ENCODE assay signal across 1 cellular context in the genomic region with DNA sequence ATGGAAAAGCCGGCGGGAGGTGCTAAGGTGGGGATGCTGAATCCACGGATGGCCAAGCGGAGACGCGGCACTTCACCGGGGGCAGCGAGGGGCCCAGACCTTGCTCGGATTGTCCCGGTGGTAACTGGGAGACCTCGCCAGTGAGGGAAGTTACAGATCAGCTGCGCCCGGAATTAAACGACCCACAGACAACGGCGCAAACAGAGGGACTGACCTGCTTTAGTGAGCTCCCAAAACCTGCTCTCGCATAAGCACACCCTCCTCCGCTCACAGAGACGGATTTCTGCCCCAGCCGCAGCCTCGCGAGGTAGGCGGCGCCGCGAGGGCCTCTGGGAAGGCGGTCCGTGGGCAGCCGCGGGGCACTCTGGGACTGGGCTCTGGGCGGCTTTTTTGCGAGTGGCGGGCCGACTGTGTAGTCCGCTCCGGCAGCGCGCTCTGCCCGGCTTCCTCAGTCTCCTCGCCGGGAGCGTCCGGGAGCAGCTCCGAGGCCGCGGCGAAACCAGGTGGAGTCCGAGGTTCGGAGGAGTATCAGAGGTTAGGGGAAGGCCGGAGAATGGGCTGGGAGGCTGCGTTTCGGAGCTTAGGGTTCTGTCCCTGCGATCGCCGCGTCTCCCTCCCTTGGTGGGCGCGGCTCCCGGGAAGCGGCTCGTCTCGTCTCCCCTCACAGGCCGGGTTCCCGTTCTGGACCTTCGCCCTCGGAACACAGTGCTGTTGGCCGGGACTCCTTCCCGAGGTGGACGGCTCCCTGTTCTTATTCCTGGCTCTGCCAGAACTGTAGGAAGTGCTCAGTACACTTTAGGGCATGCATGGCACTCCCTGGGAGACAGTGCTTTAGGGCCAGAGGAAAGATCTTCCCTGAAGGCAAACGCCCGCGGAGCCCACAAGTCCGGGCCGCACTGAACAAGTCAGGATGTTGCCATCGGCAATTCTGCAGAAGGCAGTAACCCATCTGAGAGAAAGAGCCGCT.
TF ChIP-seq lines count a peak whose summit lies in the region.

A gene with protein sequence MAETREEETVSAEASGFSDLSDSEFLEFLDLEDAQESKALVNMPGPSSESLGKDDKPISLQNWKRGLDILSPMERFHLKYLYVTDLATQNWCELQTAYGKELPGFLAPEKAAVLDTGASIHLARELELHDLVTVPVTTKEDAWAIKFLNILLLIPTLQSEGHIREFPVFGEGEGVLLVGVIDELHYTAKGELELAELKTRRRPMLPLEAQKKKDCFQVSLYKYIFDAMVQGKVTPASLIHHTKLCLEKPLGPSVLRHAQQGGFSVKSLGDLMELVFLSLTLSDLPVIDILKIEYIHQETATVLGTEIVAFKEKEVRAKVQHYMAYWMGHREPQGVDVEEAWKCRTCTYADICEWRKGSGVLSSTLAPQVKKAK (plus strand): TSS at position 393 of the 967 bp plus-strand sequence. CDS start 5,778 bp downstream, outside the sequence.

TF ChIP-seq in HEK293, 187 proteins besides CTCF, POLR2A, EP300 and RAD21 (continued from another document and continues in another):
- no peak for TF ChIP-seq ZNF292 (tag by site-specific recombination; IDR thresholded peaks at IDR 0.05; ENCODE audit: borderline replicate concordance, low read depth)
- TF ChIP-seq ZNF302 (tag by site-specific recombination; IDR thresholded peaks at IDR 0.05; ENCODE audit: low read depth) = no peak
- TF ChIP-seq GFI1B (tag by site-specific recombination; IDR thresholded peaks at IDR 0.05) = no peak
- no peak for TF ChIP-seq WT1 (tag by site-specific recombination; IDR thresholded peaks at IDR 0.05)
- TF ChIP-seq FEZF1 (tag by site-specific recombination; IDR thresholded peaks at IDR 0.05) = no peak
- TF ChIP-seq ZNF324 (tag by site-specific recombination; IDR thresholded peaks at IDR 0.05) = peak; percentile 80
- no peak for TF ChIP-seq ZNF157 (tag by site-specific recombination; IDR thresholded peaks at IDR 0.05)
- TF ChIP-seq GLIS1 (tag by site-specific recombination; IDR thresholded peaks at IDR 0.05) = no peak; the same call in none of the 2 replicates
- no peak for TF ChIP-seq HOXD13 (CRISPR knock-in tag; IDR thresholded peaks at IDR 0.05; ENCODE audit: borderline replicate concordance)
- no peak for TF ChIP-seq ZNF311 (tag by site-specific recombination; IDR thresholded peaks at IDR 0.05; ENCODE audit: borderline replicate concordance)
- no peak for TF ChIP-seq SCRT2 (tag by site-specific recombination; IDR thresholded peaks at IDR 0.05)
- no peak for TF ChIP-seq PRDM6 (tag by site-specific recombination; IDR thresholded peaks at IDR 0.05)
- TF ChIP-seq, protein P1, sequence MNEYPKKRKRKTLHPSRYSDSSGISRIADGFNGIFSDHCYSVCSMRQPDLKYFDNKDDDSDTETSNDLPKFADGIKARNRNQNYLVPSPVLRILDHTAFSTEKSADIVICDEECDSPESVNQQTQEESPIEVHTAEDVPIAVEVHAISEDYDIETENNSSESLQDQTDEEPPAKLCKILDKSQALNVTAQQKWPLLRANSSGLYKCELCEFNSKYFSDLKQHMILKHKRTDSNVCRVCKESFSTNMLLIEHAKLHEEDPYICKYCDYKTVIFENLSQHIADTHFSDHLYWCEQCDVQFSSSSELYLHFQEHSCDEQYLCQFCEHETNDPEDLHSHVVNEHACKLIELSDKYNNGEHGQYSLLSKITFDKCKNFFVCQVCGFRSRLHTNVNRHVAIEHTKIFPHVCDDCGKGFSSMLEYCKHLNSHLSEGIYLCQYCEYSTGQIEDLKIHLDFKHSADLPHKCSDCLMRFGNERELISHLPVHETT (tag by site-specific recombination; IDR thresholded peaks at IDR 0.05) = peak; percentile 72
- no peak for TF ChIP-seq ZNF155 (tag by site-specific recombination; IDR thresholded peaks at IDR 0.05)
- TF ChIP-seq ZNF629 (tag by site-specific recombination; IDR thresholded peaks at IDR 0.05) = peak; percentile 46
- peak; percentile 88; the same call in 1 of the 2 replicates for TF ChIP-seq ZNF610 (tag by site-specific recombination; IDR thresholded peaks at IDR 0.05; ENCODE audit: borderline replicate concordance)
- no peak for TF ChIP-seq ZNF274 (IDR thresholded peaks at IDR 0.05; ENCODE audit: low read length)
- TF ChIP-seq ZNF274 (tag by site-specific recombination; IDR thresholded peaks at IDR 0.05; ENCODE audit: borderline replicate concordance) = no peak
- TF ChIP-seq, protein P2, sequence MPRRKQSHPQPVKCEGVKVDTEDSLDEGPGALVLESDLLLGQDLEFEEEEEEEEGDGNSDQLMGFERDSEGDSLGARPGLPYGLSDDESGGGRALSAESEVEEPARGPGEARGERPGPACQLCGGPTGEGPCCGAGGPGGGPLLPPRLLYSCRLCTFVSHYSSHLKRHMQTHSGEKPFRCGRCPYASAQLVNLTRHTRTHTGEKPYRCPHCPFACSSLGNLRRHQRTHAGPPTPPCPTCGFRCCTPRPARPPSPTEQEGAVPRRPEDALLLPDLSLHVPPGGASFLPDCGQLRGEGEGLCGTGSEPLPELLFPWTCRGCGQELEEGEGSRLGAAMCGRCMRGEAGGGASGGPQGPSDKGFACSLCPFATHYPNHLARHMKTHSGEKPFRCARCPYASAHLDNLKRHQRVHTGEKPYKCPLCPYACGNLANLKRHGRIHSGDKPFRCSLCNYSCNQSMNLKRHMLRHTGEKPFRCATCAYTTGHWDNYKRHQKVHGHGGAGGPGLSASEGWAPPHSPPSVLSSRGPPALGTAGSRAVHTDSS (tag by site-specific recombination; IDR thresholded peaks at IDR 0.05) = no peak
- no peak for TF ChIP-seq BCL6B (tag by site-specific recombination; IDR thresholded peaks at IDR 0.05)
- TF ChIP-seq, protein P3, sequence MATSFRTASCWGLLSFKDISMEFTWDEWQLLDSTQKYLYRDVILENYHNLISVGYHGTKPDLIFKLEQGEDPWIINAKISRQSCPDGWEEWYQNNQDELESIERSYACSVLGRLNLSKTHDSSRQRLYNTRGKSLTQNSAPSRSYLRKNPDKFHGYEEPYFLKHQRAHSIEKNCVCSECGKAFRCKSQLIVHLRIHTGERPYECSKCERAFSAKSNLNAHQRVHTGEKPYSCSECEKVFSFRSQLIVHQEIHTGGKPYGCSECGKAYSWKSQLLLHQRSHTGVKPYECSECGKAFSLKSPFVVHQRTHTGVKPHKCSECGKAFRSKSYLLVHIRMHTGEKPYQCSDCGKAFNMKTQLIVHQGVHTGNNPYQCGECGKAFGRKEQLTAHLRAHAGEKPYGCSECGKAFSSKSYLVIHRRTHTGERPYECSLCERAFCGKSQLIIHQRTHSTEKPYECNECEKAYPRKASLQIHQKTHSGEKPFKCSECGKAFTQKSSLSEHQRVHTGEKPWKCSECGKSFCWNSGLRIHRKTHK (tag by site-specific recombination; IDR thresholded peaks at IDR 0.05) = no peak
- TF ChIP-seq ZNF391 (tag by site-specific recombination; IDR thresholded peaks at IDR 0.05; ENCODE audit: borderline replicate concordance, low read depth) = peak; percentile 12; the same call in 1 of the 2 replicates
- no peak for TF ChIP-seq ZNF366 (tag by site-specific recombination; conservative IDR thresholded peaks at IDR 0.05)
- TF ChIP-seq ZNF837 (tag by site-specific recombination; IDR thresholded peaks at IDR 0.05) = no peak
- TF ChIP-seq OVOL3 (tag by site-specific recombination; IDR thresholded peaks at IDR 0.05) = 0 out of 2 replicates have a peak, but pooled peaks have one; percentile 21
- TF ChIP-seq ZNF202 (tag by site-specific recombination; IDR thresholded peaks at IDR 0.05; ENCODE audit: borderline replicate concordance) = no peak
- TF ChIP-seq KLF16 (tag by site-specific recombination; IDR thresholded peaks at IDR 0.05) = peak; percentile 80; the same call in 1 of the 2 replicates
- TF ChIP-seq KLF7 (tag by site-specific recombination; IDR thresholded peaks at IDR 0.05; ENCODE audit: borderline replicate concordance) = no peak
- TF ChIP-seq ZSCAN4 (tag by site-specific recombination; IDR thresholded peaks at IDR 0.05) = no peak
- TF ChIP-seq, protein P4, sequence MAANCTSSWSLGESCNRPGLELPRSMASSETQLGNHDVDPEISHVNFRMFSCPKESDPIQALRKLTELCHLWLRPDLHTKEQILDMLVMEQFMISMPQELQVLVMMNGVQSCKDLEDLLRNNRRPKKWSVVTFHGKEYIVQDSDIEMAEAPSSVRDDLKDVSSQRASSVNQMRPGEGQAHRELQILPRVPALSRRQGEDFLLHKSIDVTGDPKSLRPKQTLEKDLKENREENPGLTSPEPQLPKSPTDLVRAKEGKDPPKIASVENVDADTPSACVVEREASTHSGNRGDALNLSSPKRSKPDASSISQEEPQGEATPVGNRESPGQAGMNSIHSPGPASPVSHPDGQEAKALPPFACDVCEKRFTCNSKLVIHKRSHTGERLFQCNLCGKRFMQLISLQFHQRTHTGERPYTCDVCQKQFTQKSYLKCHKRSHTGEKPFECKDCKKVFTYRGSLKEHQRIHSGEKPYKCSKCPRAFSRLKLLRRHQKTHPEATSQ (tag by site-specific recombination; IDR thresholded peaks at IDR 0.05) = no peak
- no peak for TF ChIP-seq KLF10 (tag by site-specific recombination; IDR thresholded peaks at IDR 0.05)
- no peak for TF ChIP-seq ZNF354C (tag by site-specific recombination; IDR thresholded peaks at IDR 0.05; ENCODE audit: borderline replicate concordance, low read depth)
- peak; percentile 98 for TF ChIP-seq ZNF76 (tag by site-specific recombination; IDR thresholded peaks at IDR 0.05; ENCODE audit: borderline replicate concordance, low read depth)
- TF ChIP-seq ZNF169 (tag by site-specific recombination; IDR thresholded peaks at IDR 0.05) = no peak
- peak; percentile 68 for TF ChIP-seq SP3 (tag by site-specific recombination; IDR thresholded peaks at IDR 0.05)
- TF ChIP-seq ZNF768 (tag by site-specific recombination; IDR thresholded peaks at IDR 0.05) = no peak
- TF ChIP-seq, protein P5, sequence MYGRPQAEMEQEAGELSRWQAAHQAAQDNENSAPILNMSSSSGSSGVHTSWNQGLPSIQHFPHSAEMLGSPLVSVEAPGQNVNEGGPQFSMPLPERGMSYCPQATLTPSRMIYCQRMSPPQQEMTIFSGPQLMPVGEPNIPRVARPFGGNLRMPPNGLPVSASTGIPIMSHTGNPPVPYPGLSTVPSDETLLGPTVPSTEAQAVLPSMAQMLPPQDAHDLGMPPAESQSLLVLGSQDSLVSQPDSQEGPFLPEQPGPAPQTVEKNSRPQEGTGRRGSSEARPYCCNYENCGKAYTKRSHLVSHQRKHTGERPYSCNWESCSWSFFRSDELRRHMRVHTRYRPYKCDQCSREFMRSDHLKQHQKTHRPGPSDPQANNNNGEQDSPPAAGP (tag by site-specific recombination; IDR thresholded peaks at IDR 0.05) = peak; percentile 75
- no peak; the same call in 1 of the 2 replicates for TF ChIP-seq ZNF404 (tag by site-specific recombination; IDR thresholded peaks at IDR 0.05)
- peak; percentile 86 for TF ChIP-seq ZBTB17 (tag by site-specific recombination; IDR thresholded peaks at IDR 0.05)
- no peak for TF ChIP-seq ZNF530 (tag by site-specific recombination; IDR thresholded peaks at IDR 0.05; ENCODE audit: low read depth)
- TF ChIP-seq, protein P6, sequence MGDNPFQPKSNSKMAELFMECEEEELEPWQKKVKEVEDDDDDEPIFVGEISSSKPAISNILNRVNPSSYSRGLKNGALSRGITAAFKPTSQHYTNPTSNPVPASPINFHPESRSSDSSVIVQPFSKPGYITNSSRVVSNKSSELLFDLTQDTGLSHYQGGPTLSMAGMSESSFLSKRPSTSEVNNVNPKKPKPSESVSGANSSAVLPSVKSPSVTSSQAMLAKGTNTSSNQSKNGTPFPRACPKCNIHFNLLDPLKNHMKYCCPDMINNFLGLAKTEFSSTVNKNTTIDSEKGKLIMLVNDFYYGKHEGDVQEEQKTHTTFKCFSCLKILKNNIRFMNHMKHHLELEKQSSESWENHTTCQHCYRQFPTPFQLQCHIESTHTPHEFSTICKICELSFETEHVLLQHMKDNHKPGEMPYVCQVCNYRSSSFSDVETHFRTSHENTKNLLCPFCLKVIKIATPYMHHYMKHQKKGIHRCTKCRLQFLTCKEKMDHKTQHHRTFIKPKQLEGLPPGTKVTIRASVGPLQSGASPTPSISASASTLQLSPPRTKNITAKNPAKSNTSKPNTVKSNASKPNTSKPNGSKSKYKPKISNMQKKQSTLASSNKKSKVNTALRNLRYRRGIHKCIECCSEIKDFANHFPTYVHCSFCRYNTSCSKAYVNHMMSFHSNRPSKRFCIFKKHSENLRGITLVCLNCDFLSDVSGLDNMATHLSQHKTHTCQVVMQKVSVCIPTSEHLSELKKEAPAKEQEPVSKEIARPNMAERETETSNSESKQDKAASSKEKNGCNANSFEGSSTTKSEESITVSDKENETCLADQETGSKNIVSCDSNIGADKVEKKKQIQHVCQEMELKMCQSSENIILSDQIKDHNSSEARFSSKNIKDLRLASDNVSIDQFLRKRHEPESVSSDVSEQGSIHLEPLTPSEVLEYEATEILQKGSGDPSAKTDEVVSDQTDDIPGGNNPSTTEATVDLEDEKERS (tag by site-specific recombination; IDR thresholded peaks at IDR 0.05) = peak; percentile 78; the same call in 1 of the 2 replicates
